In the genomic region with DNA sequence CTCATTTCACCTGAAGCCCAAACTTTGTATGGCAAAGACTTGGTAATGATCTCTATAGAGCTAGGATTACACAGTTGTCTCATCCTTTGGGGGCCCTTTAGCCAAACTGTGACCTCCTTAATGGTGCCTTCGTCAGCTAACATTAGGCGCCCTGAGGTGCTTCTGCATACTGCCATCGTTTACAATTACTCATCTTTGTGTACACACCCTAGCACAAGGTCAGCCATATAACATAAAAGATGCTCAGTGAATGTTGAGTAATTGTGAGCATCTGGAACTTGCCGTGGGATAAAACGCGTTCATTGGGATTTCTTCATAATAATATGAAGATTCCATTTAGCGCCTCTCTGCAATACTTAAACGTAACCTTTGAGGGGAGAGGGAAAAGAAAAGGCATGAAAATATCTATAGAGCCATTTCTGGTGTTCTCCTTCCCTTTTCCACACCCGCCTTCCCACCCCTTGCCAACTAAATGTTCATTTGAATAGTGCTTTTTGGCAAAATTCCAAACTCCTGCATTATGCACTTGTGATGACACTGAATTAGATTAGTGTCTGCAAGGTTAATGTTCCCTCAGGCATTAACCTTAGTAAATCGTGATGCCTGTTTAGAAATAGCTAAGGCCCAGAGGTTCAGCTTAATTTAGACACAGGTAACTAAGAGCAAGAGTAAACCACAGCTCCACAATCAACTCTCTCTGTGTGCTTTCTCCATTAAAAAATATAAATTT, we compare ENCODE assay signal across 1 cellular context.
TF ChIP-seq lines count a peak whose summit lies in the region.

No MANE protein-coding gene starts in this region.

TF ChIP-seq in HepG2, 621 proteins besides CTCF, POLR2A, EP300 and RAD21 (continued from another document and continues in another):
- TF ChIP-seq, protein P1, sequence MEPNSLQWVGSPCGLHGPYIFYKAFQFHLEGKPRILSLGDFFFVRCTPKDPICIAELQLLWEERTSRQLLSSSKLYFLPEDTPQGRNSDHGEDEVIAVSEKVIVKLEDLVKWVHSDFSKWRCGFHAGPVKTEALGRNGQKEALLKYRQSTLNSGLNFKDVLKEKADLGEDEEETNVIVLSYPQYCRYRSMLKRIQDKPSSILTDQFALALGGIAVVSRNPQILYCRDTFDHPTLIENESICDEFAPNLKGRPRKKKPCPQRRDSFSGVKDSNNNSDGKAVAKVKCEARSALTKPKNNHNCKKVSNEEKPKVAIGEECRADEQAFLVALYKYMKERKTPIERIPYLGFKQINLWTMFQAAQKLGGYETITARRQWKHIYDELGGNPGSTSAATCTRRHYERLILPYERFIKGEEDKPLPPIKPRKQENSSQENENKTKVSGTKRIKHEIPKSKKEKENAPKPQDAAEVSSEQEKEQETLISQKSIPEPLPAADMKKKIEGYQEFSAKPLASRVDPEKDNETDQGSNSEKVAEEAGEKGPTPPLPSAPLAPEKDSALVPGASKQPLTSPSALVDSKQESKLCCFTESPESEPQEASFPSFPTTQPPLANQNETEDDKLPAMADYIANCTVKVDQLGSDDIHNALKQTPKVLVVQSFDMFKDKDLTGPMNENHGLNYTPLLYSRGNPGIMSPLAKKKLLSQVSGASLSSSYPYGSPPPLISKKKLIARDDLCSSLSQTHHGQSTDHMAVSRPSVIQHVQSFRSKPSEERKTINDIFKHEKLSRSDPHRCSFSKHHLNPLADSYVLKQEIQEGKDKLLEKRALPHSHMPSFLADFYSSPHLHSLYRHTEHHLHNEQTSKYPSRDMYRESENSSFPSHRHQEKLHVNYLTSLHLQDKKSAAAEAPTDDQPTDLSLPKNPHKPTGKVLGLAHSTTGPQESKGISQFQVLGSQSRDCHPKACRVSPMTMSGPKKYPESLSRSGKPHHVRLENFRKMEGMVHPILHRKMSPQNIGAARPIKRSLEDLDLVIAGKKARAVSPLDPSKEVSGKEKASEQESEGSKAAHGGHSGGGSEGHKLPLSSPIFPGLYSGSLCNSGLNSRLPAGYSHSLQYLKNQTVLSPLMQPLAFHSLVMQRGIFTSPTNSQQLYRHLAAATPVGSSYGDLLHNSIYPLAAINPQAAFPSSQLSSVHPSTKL (CRISPR knock-in tag; IDR thresholded peaks at IDR 0.05): peak; percentile 85
- TF ChIP-seq, protein P2, sequence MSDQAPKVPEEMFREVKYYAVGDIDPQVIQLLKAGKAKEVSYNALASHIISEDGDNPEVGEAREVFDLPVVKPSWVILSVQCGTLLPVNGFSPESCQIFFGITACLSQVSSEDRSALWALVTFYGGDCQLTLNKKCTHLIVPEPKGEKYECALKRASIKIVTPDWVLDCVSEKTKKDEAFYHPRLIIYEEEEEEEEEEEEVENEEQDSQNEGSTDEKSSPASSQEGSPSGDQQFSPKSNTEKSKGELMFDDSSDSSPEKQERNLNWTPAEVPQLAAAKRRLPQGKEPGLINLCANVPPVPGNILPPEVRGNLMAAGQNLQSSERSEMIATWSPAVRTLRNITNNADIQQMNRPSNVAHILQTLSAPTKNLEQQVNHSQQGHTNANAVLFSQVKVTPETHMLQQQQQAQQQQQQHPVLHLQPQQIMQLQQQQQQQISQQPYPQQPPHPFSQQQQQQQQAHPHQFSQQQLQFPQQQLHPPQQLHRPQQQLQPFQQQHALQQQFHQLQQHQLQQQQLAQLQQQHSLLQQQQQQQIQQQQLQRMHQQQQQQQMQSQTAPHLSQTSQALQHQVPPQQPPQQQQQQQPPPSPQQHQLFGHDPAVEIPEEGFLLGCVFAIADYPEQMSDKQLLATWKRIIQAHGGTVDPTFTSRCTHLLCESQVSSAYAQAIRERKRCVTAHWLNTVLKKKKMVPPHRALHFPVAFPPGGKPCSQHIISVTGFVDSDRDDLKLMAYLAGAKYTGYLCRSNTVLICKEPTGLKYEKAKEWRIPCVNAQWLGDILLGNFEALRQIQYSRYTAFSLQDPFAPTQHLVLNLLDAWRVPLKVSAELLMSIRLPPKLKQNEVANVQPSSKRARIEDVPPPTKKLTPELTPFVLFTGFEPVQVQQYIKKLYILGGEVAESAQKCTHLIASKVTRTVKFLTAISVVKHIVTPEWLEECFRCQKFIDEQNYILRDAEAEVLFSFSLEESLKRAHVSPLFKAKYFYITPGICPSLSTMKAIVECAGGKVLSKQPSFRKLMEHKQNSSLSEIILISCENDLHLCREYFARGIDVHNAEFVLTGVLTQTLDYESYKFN (CRISPR knock-in tag; conservative IDR thresholded peaks at IDR 0.05): peak; percentile 29; the same call in 1 of the 2 replicates
- TF ChIP-seq HDAC2 (CRISPR knock-in tag; IDR thresholded peaks at IDR 0.05): peak; percentile 21; the same call in 1 of the 2 replicates
- no peak for TF ChIP-seq KDM5A (IDR thresholded peaks at IDR 0.05; ENCODE audit: borderline replicate concordance, low read length)
- TF ChIP-seq GPN1 (CRISPR knock-in tag; IDR thresholded peaks at IDR 0.05; ENCODE audit: borderline replicate concordance): no peak
- peak; percentile 69 for TF ChIP-seq NCOA2 (CRISPR knock-in tag; IDR thresholded peaks at IDR 0.05)
- TF ChIP-seq, protein P3, sequence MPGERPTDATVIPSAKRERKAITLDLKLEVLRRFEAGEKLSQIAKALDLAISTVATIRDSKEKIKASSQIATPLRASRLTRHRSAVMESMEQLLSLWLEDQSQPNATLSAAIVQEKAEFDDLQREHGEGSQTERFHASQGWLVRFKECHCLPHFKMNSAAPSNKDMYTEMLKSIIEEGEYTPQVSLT (CRISPR knock-in tag; IDR thresholded peaks at IDR 0.05; ENCODE audit: borderline replicate concordance, low read depth): no peak
- TF ChIP-seq TBX2 (CRISPR knock-in tag; IDR thresholded peaks at IDR 0.05; ENCODE audit: borderline replicate concordance): no peak
- no peak for TF ChIP-seq ZNF44 (CRISPR knock-in tag; IDR thresholded peaks at IDR 0.05)
- no peak for TF ChIP-seq WIZ (CRISPR knock-in tag; IDR thresholded peaks at IDR 0.05)
- TF ChIP-seq POLR2AphosphoS5 (IDR thresholded peaks at IDR 0.05; ENCODE audit: low read depth, low read length): no peak; the same call in 1 of the 2 replicates
- TF ChIP-seq, protein P4, sequence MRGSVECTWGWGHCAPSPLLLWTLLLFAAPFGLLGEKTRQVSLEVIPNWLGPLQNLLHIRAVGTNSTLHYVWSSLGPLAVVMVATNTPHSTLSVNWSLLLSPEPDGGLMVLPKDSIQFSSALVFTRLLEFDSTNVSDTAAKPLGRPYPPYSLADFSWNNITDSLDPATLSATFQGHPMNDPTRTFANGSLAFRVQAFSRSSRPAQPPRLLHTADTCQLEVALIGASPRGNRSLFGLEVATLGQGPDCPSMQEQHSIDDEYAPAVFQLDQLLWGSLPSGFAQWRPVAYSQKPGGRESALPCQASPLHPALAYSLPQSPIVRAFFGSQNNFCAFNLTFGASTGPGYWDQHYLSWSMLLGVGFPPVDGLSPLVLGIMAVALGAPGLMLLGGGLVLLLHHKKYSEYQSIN (CRISPR knock-in tag; IDR thresholded peaks at IDR 0.05; ENCODE audit: borderline replicate concordance): no peak
- TF ChIP-seq, protein P5, sequence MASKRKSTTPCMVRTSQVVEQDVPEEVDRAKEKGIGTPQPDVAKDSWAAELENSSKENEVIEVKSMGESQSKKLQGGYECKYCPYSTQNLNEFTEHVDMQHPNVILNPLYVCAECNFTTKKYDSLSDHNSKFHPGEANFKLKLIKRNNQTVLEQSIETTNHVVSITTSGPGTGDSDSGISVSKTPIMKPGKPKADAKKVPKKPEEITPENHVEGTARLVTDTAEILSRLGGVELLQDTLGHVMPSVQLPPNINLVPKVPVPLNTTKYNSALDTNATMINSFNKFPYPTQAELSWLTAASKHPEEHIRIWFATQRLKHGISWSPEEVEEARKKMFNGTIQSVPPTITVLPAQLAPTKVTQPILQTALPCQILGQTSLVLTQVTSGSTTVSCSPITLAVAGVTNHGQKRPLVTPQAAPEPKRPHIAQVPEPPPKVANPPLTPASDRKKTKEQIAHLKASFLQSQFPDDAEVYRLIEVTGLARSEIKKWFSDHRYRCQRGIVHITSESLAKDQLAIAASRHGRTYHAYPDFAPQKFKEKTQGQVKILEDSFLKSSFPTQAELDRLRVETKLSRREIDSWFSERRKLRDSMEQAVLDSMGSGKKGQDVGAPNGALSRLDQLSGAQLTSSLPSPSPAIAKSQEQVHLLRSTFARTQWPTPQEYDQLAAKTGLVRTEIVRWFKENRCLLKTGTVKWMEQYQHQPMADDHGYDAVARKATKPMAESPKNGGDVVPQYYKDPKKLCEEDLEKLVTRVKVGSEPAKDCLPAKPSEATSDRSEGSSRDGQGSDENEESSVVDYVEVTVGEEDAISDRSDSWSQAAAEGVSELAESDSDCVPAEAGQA (IDR thresholded peaks at IDR 0.05; ENCODE audit: low read depth): no peak
- TF ChIP-seq, protein P5 (CRISPR knock-in tag; IDR thresholded peaks at IDR 0.05; ENCODE audit: borderline replicate concordance): no peak
- no peak for TF ChIP-seq ZNF383 (CRISPR knock-in tag; IDR thresholded peaks at IDR 0.05; ENCODE audit: borderline replicate concordance)
- TF ChIP-seq ZNF556 (CRISPR knock-in tag; IDR thresholded peaks at IDR 0.05; ENCODE audit: borderline replicate concordance): no peak
- TF ChIP-seq, protein P6, sequence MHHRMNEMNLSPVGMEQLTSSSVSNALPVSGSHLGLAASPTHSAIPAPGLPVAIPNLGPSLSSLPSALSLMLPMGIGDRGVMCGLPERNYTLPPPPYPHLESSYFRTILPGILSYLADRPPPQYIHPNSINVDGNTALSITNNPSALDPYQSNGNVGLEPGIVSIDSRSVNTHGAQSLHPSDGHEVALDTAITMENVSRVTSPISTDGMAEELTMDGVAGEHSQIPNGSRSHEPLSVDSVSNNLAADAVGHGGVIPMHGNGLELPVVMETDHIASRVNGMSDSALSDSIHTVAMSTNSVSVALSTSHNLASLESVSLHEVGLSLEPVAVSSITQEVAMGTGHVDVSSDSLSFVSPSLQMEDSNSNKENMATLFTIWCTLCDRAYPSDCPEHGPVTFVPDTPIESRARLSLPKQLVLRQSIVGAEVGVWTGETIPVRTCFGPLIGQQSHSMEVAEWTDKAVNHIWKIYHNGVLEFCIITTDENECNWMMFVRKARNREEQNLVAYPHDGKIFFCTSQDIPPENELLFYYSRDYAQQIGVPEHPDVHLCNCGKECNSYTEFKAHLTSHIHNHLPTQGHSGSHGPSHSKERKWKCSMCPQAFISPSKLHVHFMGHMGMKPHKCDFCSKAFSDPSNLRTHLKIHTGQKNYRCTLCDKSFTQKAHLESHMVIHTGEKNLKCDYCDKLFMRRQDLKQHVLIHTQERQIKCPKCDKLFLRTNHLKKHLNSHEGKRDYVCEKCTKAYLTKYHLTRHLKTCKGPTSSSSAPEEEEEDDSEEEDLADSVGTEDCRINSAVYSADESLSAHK (CRISPR knock-in tag; IDR thresholded peaks at IDR 0.05; ENCODE audit: borderline replicate concordance): no peak
- TF ChIP-seq NCOA5 (CRISPR knock-in tag; IDR thresholded peaks at IDR 0.05): no peak
- no peak for TF ChIP-seq ELF1 (CRISPR knock-in tag; IDR thresholded peaks at IDR 0.05)
- TF ChIP-seq ZNF510 (CRISPR knock-in tag; IDR thresholded peaks at IDR 0.05; ENCODE audit: low read depth): no peak
- TF ChIP-seq, protein P7, sequence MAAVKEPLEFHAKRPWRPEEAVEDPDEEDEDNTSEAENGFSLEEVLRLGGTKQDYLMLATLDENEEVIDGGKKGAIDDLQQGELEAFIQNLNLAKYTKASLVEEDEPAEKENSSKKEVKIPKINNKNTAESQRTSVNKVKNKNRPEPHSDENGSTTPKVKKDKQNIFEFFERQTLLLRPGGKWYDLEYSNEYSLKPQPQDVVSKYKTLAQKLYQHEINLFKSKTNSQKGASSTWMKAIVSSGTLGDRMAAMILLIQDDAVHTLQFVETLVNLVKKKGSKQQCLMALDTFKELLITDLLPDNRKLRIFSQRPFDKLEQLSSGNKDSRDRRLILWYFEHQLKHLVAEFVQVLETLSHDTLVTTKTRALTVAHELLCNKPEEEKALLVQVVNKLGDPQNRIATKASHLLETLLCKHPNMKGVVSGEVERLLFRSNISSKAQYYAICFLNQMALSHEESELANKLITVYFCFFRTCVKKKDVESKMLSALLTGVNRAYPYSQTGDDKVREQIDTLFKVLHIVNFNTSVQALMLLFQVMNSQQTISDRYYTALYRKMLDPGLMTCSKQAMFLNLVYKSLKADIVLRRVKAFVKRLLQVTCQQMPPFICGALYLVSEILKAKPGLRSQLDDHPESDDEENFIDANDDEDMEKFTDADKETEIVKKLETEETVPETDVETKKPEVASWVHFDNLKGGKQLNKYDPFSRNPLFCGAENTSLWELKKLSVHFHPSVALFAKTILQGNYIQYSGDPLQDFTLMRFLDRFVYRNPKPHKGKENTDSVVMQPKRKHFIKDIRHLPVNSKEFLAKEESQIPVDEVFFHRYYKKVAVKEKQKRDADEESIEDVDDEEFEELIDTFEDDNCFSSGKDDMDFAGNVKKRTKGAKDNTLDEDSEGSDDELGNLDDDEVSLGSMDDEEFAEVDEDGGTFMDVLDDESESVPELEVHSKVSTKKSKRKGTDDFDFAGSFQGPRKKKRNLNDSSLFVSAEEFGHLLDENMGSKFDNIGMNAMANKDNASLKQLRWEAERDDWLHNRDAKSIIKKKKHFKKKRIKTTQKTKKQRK (IDR thresholded peaks at IDR 0.05; ENCODE audit: low read length): no peak
- TF ChIP-seq, protein P8, sequence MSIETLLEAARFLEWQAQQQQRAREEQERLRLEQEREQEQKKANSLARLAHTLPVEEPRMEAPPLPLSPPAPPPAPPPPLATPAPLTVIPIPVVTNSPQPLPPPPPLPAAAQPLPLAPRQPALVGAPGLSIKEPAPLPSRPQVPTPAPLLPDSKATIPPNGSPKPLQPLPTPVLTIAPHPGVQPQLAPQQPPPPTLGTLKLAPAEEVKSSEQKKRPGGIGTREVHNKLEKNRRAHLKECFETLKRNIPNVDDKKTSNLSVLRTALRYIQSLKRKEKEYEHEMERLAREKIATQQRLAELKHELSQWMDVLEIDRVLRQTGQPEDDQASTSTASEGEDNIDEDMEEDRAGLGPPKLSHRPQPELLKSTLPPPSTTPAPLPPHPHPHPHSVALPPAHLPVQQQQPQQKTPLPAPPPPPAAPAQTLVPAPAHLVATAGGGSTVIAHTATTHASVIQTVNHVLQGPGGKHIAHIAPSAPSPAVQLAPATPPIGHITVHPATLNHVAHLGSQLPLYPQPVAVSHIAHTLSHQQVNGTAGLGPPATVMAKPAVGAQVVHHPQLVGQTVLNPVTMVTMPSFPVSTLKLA (IDR thresholded peaks at IDR 0.05): no peak
- no peak for TF ChIP-seq CBX2 (IDR thresholded peaks at IDR 0.05; ENCODE audit: low read depth, low read length)
- no peak for TF ChIP-seq CBX2 (CRISPR knock-in tag; IDR thresholded peaks at IDR 0.05; ENCODE audit: low read depth)
- TF ChIP-seq EHMT2 (IDR thresholded peaks at IDR 0.05; ENCODE audit: borderline replicate concordance, low read depth, low read length): no peak
- 0 out of 2 replicates have a peak, but pooled peaks have one; percentile 14 for TF ChIP-seq RCOR2 (CRISPR knock-in tag; IDR thresholded peaks at IDR 0.05)
- TF ChIP-seq FOSL2 (CRISPR knock-in tag; IDR thresholded peaks at IDR 0.05): peak; percentile 97
- TF ChIP-seq FOXP1 (IDR thresholded peaks at IDR 0.05): no peak
- peak; percentile 60; the same call in 1 of the 2 replicates for TF ChIP-seq FOXP1 (CRISPR knock-in tag; IDR thresholded peaks at IDR 0.05)
